8 cellular contexts compared by ENCODE assay signal in the genomic region with DNA sequence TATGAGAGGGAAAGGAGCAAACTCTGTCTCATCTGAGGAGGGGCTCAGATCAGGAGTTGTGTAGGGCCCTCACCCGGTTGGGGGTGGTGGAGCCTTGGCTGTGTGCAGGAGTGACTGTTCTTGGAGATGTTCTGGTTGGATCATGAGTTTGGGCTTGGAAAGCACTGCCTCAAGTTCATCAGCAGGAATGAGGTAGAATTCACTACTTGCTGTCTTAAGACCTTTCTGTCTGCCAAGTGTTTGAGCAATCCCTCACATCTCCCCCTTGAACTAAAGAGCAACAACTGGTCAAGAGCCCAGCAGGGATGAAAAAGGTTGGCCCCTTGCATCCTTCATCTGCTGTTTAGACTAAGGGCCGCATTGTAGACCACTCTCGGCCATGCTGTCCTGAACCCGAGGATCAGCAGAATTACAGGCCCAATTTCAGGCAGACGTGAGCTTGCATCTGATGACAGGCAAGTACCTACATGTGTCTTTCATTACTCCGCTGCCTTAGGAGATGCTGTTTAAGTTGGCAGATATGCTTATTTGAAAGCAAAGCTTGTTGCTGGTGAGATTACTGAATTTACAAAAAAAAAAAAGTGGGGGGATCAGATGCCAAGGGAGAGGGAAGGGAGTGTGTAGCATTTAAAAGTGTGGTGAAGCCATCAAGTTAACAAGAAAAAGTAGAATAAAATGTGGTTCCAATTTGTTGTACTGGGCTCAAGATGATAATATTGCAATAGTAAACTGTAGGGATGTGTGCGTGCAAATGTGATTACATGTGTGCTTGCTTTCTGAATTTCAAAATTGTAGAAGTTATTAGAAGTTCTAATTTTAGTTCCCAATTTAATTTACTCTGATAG. TPM values are rescaled to one million over a fixed set of nuclear protein-coding genes. Genes with fewer than 3 reads are reported as not detected.
DNase-seq lines count a peak whose midpoint lies in the region; ATAC-seq, FAIRE-seq and TF ChIP-seq lines count a peak whose summit lies in the region.

No MANE protein-coding gene starts in this region.

- POLR2A ChIA-PET in A673 (lab: Charles Lee; ENCODE audit: low non-redundant PET) (interaction anchor here (0.6 kb wide), 1 partner anchor 1182 kb away, joined by 4 read pairs; no protein-coding TSS in a partner anchor), H1 (lab: Charles Lee; ENCODE audit: partially characterized antibody) (interaction anchor here (0.7 to 1.3 kb wide), 3 partner anchors 267 to 1006 kb away, joined by 3 to 4 read pairs (median 3); no protein-coding TSS in a partner anchor)
- POLR2A ChIA-PET in naive thymus-derived CD8-positive, alpha-beta T cell (lab: Charles Lee), result interaction anchor here (1.1 to 7.6 kb wide), 2 partner anchors 14 to 36 kb away, joined by 7 to 40 read pairs; partner anchors contain the start of gene PIK3R1

- H3K36me3 Mint-ChIP-seq in naive thymus-derived CD8-positive, alpha-beta T cell, result no peaks in the 10 kb centered on the region

- no peak overlapping the region for H2AFZ ChIP-seq in H1 (ENCODE audit: low read length)

- peak overlapping the region; percentile 20; the same call in 1 of the 2 replicates for H2BK12ac ChIP-seq in H1 (ENCODE audit: low read depth, low read length)

- no peak overlapping the region for H3K56ac ChIP-seq in H1 (replicated peaks; ENCODE audit: insufficient read length, low read depth, low read length)

- no peaks in the 10 kb centered on the region for H3K27me3 ChIP-seq in A673 (replicated peaks; ENCODE audit: insufficient read depth, low read depth, low read length, poor library complexity)
- H3K27me3 ChIP-seq in H1 (replicated peaks in 1 of 4; ENCODE audit: control insufficient read depth in 3 of 4, extremely low read depth in 1 of 4, insufficient read depth in 3 of 4, low read length in 3 of 4), result no peaks in the 10 kb centered on the region

- no peaks in the 10 kb centered on the region for H3K79me2 ChIP-seq in H1 (ENCODE audit: control insufficient read depth in 1 of 2, insufficient read depth in 2 of 2, low read length in 2 of 2)

- TSS peak; percentile 53 for BruUV-seq in A673 (replicated peaks; lab: Mats Ljungman, UMichigan)

- TF ChIP-seq RAD21 in H1 (IDR thresholded peaks at IDR 0.05 in 1 of 2, conservative IDR thresholded peaks at IDR 0.05 in 1 of 2; ENCODE audit: low read depth in 2 of 2, low read length in 2 of 2), result no peak

- H3K4me3 ChIP-seq in A673 (ENCODE audit: low read depth, low read length, poor library complexity, severe bottlenecking) (no peak overlapping the region), H1 (ENCODE audit: extremely low read depth in 1 of 4, insufficient read depth in 2 of 4, low read depth in 3 of 4, low read length in 4 of 4) (no peak overlapping the region; a peak in 1 of 8 replicates)

- H2AK5ac ChIP-seq in H1 (ENCODE audit: low read depth, low read length), result peak overlapping the region; percentile 25; the same call in 1 of the 2 replicates

- H3K4me2 ChIP-seq in H1 (ENCODE audit: insufficient read depth in 1 of 2, low read depth in 2 of 2, low read length in 2 of 2), result no peak overlapping the region

- TF ChIP-seq EP300 in H1 (IDR thresholded peaks at IDR 0.05; ENCODE audit: borderline replicate concordance in 1 of 2, low read depth in 2 of 2, low read length in 2 of 2), result no peak

- H3K14ac ChIP-seq in H1 (ENCODE audit: insufficient read length), result no peak overlapping the region

- H3K4ac ChIP-seq in H1 (replicated peaks; ENCODE audit: insufficient read length, low read depth, low read length), result no peak overlapping the region

- TF ChIP-seq POLR2A in H1 (IDR thresholded peaks at IDR 0.05; ENCODE audit: control extremely low read depth in 1 of 2, low read depth in 2 of 2, low read length in 2 of 2), result no peak

- H3K4me3 Mint-ChIP-seq in naive thymus-derived CD8-positive, alpha-beta T cell, result peak overlapping the region; percentile 1 to 77 (median 46)

- H2BK20ac ChIP-seq in H1 (ENCODE audit: low read length), result peak overlapping the region; percentile 66; the same call in 1 of the 2 replicates

- intact Hi-C loops in A673 (cut with micrococcal nuclease; ENCODE audit: unreplicated experiment), result loop anchor here (1.0 to 10.0 kb wide), 4 partner anchors 607 to 1097 kb away; no protein-coding TSS in a partner anchor

- peaks cover 45 to 93% (median 89%) of the 10 kb centered on the region in 4 donors for H3K4me1 Mint-ChIP-seq in naive thymus-derived CD8-positive, alpha-beta T cell

- H3K27ac ChIP-seq in A673 (ENCODE audit: low read depth, low read length, poor library complexity, severe bottlenecking) (peak overlapping the region; percentile 77), H1 (ENCODE audit: low read depth, low read length) (no peak overlapping the region)

- H3K79me1 ChIP-seq in H1 (ENCODE audit: low read depth, low read length), result peaks cover 4% of the 10 kb centered on the region; the same call in 1 of the 2 replicates

- DNase-seq in A673 (ENCODE audit: low spot score) (peak; percentile 64), NCI-H446 treated with DMSO at 0.1 percent for 48 hours (lab: John Stamatoyannopoulos, UW) (peak; percentile 20), H1 (ENCODE audit: low read depth in 1 of 2, low spot score in 2 of 2) (no peak), SHP77 (lab: John Stamatoyannopoulos, UW) (no peak), COLO829 (ENCODE audit: low spot score) (no peak), NAMALWA (ENCODE audit: low spot score) (no peak), NCI-H524 treated with DMSO at 0.1 percent for 48 hours (lab: John Stamatoyannopoulos, UW) (no peak)
- DNase-seq in naive thymus-derived CD8-positive, alpha-beta T cell, result no peak

- WGBS in H1 (ENCODE audit: extremely low coverage in 1 of 2, insufficient coverage in 1 of 2, insufficient read length in 1 of 2, insufficient replicate concordance in 2 of 2, low coverage in 1 of 2, low lambda C conversion rate in 2 of 2, missing lambda C conversion rate in 1 of 2), 2 experiments, result 89% methylated on average over 7 of the region's 7 CpGs; no CpG with 5 or more reads in 1 of the 2 experiments

- H2BK15ac ChIP-seq in H1 (ENCODE audit: low read length), result peak overlapping the region; percentile 73; the same call in 1 of the 2 replicates

- no peaks in the 10 kb centered on the region for H3K23me2 ChIP-seq in H1 (ENCODE audit: low read depth, low read length)

- H3K36me3 ChIP-seq in A673 (ENCODE audit: insufficient read depth, low read length, poor library complexity, severe bottlenecking) (no peaks in the 10 kb centered on the region), H1 (ENCODE audit: control insufficient read depth in 2 of 4, insufficient read depth in 4 of 4, low read length in 3 of 4) (no peaks in the 10 kb centered on the region)

- H4K20me1 ChIP-seq in H1 (replicated peaks in 1 of 2; ENCODE audit: control insufficient read depth in 1 of 2, insufficient read depth in 2 of 2, low read length in 2 of 2), result no peaks in the 10 kb centered on the region

- no peaks in the 10 kb centered on the region for H3K9me3 Mint-ChIP-seq in naive thymus-derived CD8-positive, alpha-beta T cell

- no peak overlapping the region for H2BK120ac ChIP-seq in H1 (replicated peaks; ENCODE audit: low read depth, low read length)

- H3K9ac ChIP-seq in H1 (replicated peaks in 1 of 4; ENCODE audit: extremely low read depth in 1 of 4, low read depth in 3 of 4, low read length in 3 of 4), result no peak overlapping the region

- no peak overlapping the region for H4K91ac ChIP-seq in H1 (replicated peaks; ENCODE audit: insufficient read length, low read length)

- H3K18ac ChIP-seq in H1 (ENCODE audit: extremely low read depth, low read length), result 0 out of 2 replicates have a peak overlapping the region, but pooled peaks have one; percentile 13

- no peaks in the 10 kb centered on the region for H3K27me3 Mint-ChIP-seq in naive thymus-derived CD8-positive, alpha-beta T cell

- H3K9me3 ChIP-seq in A673 (ENCODE audit: low read depth, low read length, poor library complexity, severe bottlenecking) (no peaks in the 10 kb centered on the region), H1 (ENCODE audit: insufficient read depth in 2 of 2, low read depth in 1 of 2, low read length in 1 of 2) (no peaks in the 10 kb centered on the region)

- ATAC-seq in naive thymus-derived CD8-positive, alpha-beta T cell, result no peak

- no peak overlapping the region for H3K23ac ChIP-seq in H1 (ENCODE audit: insufficient read length)

- FAIRE-seq in H1 (lab: Jason Lieb, UNC), result no peak

- TF ChIP-seq CTCF in A673 (conservative IDR thresholded peaks at IDR 0.05; ENCODE audit: low read depth, low read length), result no peak
- TF ChIP-seq CTCF in H1 (IDR thresholded peaks at IDR 0.05; ENCODE audit: control extremely low read depth in 1 of 3, insufficient read depth in 1 of 3, low read depth in 1 of 3, low read length in 3 of 3), result no peak

- H3K4me1 ChIP-seq in A673 (ENCODE audit: insufficient read depth, low read length, poor library complexity, severe bottlenecking) (peaks cover 87% of the 10 kb centered on the region), H1 (replicated peaks in 1 of 4; ENCODE audit: control insufficient read depth in 3 of 4, insufficient read depth in 4 of 4, low read length in 3 of 4) (peaks cover 7 to 19% (median 14%) of the 10 kb centered on the region in 4 experiments)

- peak overlapping the region; percentile 55; the same call in 1 of the 2 replicates for H2BK5ac ChIP-seq in H1 (ENCODE audit: low read depth, low read length)

- H3K27ac Mint-ChIP-seq in naive thymus-derived CD8-positive, alpha-beta T cell, result peak overlapping the region; percentile 60 to 95 (median 90)

- H4K5ac ChIP-seq in H1 (ENCODE audit: insufficient read length, low read depth, low read length), result no peak overlapping the region

- no peak overlapping the region for H4K8ac ChIP-seq in H1 (ENCODE audit: extremely low read depth, insufficient read depth, low read length)

- CTCF ChIA-PET in A673 (lab: Charles Lee) (interaction anchor here (0.6 to 3.3 kb wide), 5 partner anchors 8 to 1006 kb away, joined by 3 to 20 read pairs (median 4); no protein-coding TSS in a partner anchor), H1 (lab: Charles Lee; ENCODE audit: partially characterized antibody) (interaction anchor here (0.8 to 2.6 kb wide), 28 partner anchors 9 to 1090 kb away, joined by 3 to 14 read pairs (median 4); no protein-coding TSS in a partner anchor)

RNA-seq across cellular contexts. Expression of gene PIK3R1, which starts 36.5 kb away (rescaled TPM):
- 57.9 and 64.8 TPM in 2 replicates for total RNA-seq in A673 (2021)
- total RNA-seq in H1 (2021; fragmentation: NEBNext Ultra II Directional; extraction: Animal tissue kit (Norgen Biotek cat#: 25700)), result 10.5 and 13.7 TPM in 2 replicates
- polyA plus RNA-seq in H1 (2011; rRNA removed), result 1.8 and 2.3 TPM in 2 replicates
- 2.6 TPM for polyA plus RNA-seq in H1 (2011; cell fraction: cytosol; rRNA removed)
- polyA plus RNA-seq in H1 (2011; cell fraction: nucleus; rRNA removed), result 4.1 TPM
- 4.4 to 6.4 TPM (median 5.7 TPM) in 4 replicates for polyA plus RNA-seq in H1 (2012, experiment 1 of 2)
- polyA plus RNA-seq in H1 (2012, experiment 2 of 2), result 1.2 TPM
- 6.9 TPM for polyA plus RNA-seq in H1 (2013, experiment 1 of 2)
- polyA plus RNA-seq in H1 (2013, experiment 2 of 2), result 7.3 TPM
- polyA minus RNA-seq in H1 (2011; rRNA and poly(A)+ RNA removed), result 13.0 and 13.9 TPM in 2 replicates
- polyA minus RNA-seq in H1 (2011; cell fraction: cytosol; rRNA and poly(A)+ RNA removed), result 7.8 TPM
- 13.1 TPM for polyA minus RNA-seq in H1 (2011; cell fraction: nucleus; rRNA and poly(A)+ RNA removed)
- total RNA-seq in naive thymus-derived CD8-positive, alpha-beta T cell, result 10 to 100 TPM; 91.4 to 98.3 TPM
- 10 to 100 TPM; 69.1 to 98.1 (median 71.3) TPM for polyA plus RNA-seq in naive thymus-derived CD8-positive, alpha-beta T cell

Comparison
In these comparisons a context has a peak if more than half of its experiments do, and no peak if none do; other contexts are left out.
1. DNase-seq: peak in A673 (single experiment) and NCI-H446 treated with DMSO at 0.1 percent for 48 hours (single experiment); none in H1 (0 of 2), naive thymus-derived CD8-positive, alpha-beta T cell (0 of 10), SHP77 (0 of 2), COLO829 (single experiment), NAMALWA (single experiment) and NCI-H524 treated with DMSO at 0.1 percent for 48 hours (single experiment).